1 cellular context compared by ENCODE assay signal in the genomic region with DNA sequence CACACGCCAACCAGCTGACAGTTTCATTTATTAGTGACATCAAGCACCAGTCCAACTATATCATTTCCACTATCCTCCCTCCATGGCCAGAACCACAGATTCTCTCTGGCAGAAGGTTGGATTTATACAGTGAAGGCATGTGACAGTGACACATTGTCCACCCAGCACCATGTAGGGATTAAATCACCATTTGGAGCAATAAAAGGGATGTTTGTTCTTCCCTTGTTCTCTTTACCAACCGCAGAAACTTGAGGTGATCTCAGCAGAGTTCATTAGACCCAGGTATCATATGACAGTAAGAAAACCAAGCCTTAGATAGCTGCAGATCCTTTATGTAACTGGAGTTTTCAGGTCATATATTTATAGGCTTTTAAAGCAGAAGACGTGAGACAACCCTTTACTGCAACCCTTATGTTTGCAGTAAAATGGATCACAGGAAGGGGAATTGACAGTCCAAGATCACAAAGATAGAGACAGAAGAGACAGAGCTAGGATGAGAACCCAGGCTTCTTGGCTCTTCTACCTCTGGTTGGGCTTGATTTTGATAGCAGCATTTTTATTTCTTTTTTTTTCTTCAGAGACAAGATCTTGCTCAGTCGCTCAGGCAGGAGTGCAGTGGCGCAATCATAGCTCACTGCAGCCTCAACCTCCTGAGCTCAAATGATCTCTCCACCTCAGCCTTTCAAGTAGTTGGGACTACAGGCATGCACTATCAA.
TF ChIP-seq lines count a peak whose summit lies in the region.

No MANE protein-coding gene starts in this region.

TF ChIP-seq in GM23338, 12 proteins besides CTCF, POLR2A, EP300 and RAD21 (continued from another document):
- TF ChIP-seq, protein P1, sequence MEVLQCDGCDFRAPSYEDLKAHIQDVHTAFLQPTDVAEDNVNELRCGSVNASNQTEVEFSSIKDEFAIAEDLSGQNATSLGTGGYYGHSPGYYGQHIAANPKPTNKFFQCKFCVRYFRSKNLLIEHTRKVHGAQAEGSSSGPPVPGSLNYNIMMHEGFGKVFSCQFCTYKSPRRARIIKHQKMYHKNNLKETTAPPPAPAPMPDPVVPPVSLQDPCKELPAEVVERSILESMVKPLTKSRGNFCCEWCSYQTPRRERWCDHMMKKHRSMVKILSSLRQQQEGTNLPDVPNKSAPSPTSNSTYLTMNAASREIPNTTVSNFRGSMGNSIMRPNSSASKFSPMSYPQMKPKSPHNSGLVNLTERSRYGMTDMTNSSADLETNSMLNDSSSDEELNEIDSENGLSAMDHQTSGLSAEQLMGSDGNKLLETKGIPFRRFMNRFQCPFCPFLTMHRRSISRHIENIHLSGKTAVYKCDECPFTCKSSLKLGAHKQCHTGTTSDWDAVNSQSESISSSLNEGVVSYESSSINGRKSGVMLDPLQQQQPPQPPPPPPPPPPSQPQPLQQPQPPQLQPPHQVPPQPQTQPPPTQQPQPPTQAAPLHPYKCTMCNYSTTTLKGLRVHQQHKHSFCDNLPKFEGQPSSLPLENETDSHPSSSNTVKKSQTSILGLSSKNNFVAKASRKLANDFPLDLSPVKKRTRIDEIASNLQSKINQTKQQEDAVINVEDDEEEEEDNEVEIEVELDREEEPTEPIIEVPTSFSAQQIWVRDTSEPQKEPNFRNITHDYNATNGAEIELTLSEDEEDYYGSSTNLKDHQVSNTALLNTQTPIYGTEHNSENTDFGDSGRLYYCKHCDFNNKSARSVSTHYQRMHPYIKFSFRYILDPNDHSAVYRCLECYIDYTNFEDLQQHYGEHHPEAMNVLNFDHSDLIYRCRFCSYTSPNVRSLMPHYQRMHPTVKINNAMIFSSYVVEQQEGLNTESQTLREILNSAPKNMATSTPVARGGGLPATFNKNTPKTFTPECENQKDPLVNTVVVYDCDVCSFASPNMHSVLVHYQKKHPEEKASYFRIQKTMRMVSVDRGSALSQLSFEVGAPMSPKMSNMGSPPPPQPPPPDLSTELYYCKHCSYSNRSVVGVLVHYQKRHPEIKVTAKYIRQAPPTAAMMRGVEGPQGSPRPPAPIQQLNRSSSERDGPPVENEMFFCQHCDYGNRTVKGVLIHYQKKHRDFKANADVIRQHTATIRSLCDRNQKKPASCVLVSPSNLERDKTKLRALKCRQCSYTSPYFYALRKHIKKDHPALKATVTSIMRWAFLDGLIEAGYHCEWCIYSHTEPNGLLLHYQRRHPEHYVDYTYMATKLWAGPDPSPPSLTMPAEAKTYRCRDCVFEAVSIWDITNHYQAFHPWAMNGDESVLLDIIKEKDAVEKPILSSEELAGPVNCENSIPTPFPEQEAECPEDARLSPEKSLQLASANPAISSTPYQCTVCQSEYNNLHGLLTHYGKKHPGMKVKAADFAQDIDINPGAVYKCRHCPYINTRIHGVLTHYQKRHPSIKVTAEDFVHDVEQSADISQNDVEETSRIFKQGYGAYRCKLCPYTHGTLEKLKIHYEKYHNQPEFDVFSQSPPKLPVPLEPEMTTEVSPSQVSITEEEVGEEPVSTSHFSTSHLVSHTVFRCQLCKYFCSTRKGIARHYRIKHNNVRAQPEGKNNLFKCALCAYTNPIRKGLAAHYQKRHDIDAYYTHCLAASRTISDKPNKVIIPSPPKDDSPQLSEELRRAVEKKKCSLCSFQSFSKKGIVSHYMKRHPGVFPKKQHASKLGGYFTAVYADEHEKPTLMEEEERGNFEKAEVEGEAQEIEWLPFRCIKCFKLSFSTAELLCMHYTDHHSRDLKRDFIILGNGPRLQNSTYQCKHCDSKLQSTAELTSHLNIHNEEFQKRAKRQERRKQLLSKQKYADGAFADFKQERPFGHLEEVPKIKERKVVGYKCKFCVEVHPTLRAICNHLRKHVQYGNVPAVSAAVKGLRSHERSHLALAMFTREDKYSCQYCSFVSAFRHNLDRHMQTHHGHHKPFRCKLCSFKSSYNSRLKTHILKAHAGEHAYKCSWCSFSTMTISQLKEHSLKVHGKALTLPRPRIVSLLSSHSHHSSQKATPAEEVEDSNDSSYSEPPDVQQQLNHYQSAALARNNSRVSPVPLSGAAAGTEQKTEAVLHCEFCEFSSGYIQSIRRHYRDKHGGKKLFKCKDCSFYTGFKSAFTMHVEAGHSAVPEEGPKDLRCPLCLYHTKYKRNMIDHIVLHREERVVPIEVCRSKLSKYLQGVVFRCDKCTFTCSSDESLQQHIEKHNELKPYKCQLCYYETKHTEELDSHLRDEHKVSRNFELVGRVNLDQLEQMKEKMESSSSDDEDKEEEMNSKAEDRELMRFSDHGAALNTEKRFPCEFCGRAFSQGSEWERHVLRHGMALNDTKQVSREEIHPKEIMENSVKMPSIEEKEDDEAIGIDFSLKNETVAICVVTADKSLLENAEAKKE (CRISPR knock-in tag; IDR thresholded peaks at IDR 0.05), result no peak
- TF ChIP-seq ZNF331 (CRISPR knock-in tag; IDR thresholded peaks at IDR 0.05; ENCODE audit: low read depth) (no peak), REST (IDR thresholded peaks at IDR 0.05; ENCODE audit: unreplicated experiment) (no peak), EZH2phosphoT487 (IDR thresholded peaks at IDR 0.05; ENCODE audit: unreplicated experiment) (no peak), JUNB (IDR thresholded peaks at IDR 0.05; ENCODE audit: unreplicated experiment) (no peak)
